ENCODE assay signal across 21 cellular contexts in genomic region chr3:59444676-59445075, GRCh38.
DNase-seq lines count a peak whose midpoint lies in the region; ATAC-seq, FAIRE-seq and TF ChIP-seq lines count a peak whose summit lies in the region.
"Had no signal": no experiment of that assay in that cellular context is flagged by ENCODE, and none has a peak within 500 bp of the region (broad histone marks: within the 10 kb centered on the region; RNA-seq: fewer than 3 reads in every experiment).

No MANE protein-coding gene starts in this region.

- H3K9me3 Mint-ChIP-seq in T-helper 2 cell treated with Interferon-gamma antibody and Interleukin-4, amounts not matched to agents 5 μg/mL and 100 μg/mL, for 36 hours = no peaks in the 10 kb centered on the region

- H3K27ac Mint-ChIP-seq in T-helper 2 cell treated with Interferon-gamma antibody and Interleukin-4, amounts not matched to agents 5 μg/mL and 100 μg/mL, for 36 hours = peak overlapping the region; percentile 90

- SMC1A ChIA-PET in GM12878 (lab: Charles Lee; ENCODE audit: uncharacterized antibody, unreplicated experiment) = interaction anchor here (0.9 to 5.7 kb wide), 33 partner anchors 7 to 412 kb away, joined by 3 to 35 read pairs (median 6); no protein-coding TSS in a partner anchor

- peaks cover 49% of the 10 kb centered on the region for H3K4me1 Mint-ChIP-seq in T-helper 2 cell treated with Interferon-gamma antibody and Interleukin-4, amounts not matched to agents 5 μg/mL and 100 μg/mL, for 36 hours (ENCODE audit: low read depth)

- H3K9ac ChIP-seq in GM12878 (ENCODE audit: control insufficient read depth, insufficient read depth, low read length) = no peak overlapping the region

- in situ Hi-C loops in GM12878 (cut with MboI) = no loop called here

- POLR2A ChIA-PET in GM12878 (lab: Charles Lee) = interaction anchor here (0.7 to 1.4 kb wide), 3 partner anchors 9 to 120 kb away, joined by 3 read pairs; no protein-coding TSS in a partner anchor

- no peak for TF ChIP-seq RAD21 in GM12878 (IDR thresholded peaks at IDR 0.05; ENCODE audit: insufficient read depth, low read depth, low read length)

- WGBS in GM12878 (ENCODE audit: insufficient coverage, insufficient replicate concordance, low lambda C conversion rate, missing lambda C conversion rate) = 47% methylated on average over 2 of the region's 2 CpGs
- WGBS in testis, 2 donors = 91% methylated on average over 2 of the region's 2 CpGs

- H3K36me3 Mint-ChIP-seq in T-helper 2 cell treated with Interferon-gamma antibody and Interleukin-4, amounts not matched to agents 5 μg/mL and 100 μg/mL, for 36 hours (ENCODE audit: low read depth) = peaks cover 2% of the 10 kb centered on the region

- peaks cover 8% of the 10 kb centered on the region for H3K4me1 ChIP-seq in left ventricle myocardium inferior
- H3K4me1 ChIP-seq in GM12878 (ENCODE audit: control insufficient read depth, insufficient read depth, low read length) = peaks cover 13% of the 10 kb centered on the region
- H3K4me1 ChIP-seq in testis = no peaks in the 10 kb centered on the region
- H3K4me1 ChIP-seq: HAP-1 had no signal

- no peaks in the 10 kb centered on the region for H3K36me3 ChIP-seq in left ventricle myocardium inferior
- no peaks in the 10 kb centered on the region for H3K36me3 ChIP-seq in GM12878 (ENCODE audit: control insufficient read depth in 2 of 2, insufficient read depth in 2 of 2, low read length in 1 of 2)
- no peaks in the 10 kb centered on the region for H3K36me3 ChIP-seq in testis (ENCODE audit: low read depth, missing control alignments)
- H3K36me3 ChIP-seq: HAP-1 had no signal

- H3K4me3 Mint-ChIP-seq in T-helper 2 cell treated with Interferon-gamma antibody and Interleukin-4, amounts not matched to agents 5 μg/mL and 100 μg/mL, for 36 hours = peak overlapping the region; percentile 81

- RAD21 ChIA-PET in GM12878 (lab: Charles Lee; ENCODE audit: unreplicated experiment) = interaction anchor here (1.0 to 4.9 kb wide), 13 partner anchors 7 to 209 kb away, joined by 3 to 40 read pairs (median 8); no protein-coding TSS in a partner anchor

- TF ChIP-seq CTCF in left ventricle myocardium inferior (IDR thresholded peaks at IDR 0.05; ENCODE audit: borderline replicate concordance) (no peak), GM12878 (IDR thresholded peaks at IDR 0.05 in 2 of 3, conservative IDR thresholded peaks at IDR 0.05 in 1 of 3; ENCODE audit: control insufficient read depth in 2 of 3, extremely low read depth in 1 of 3, insufficient read depth in 1 of 3, low read depth in 3 of 3, low read length in 3 of 3) (no peak), testis (IDR thresholded peaks at IDR 0.05) (no peak)

- no peaks in the 10 kb centered on the region for H4K20me1 ChIP-seq in GM12878 (ENCODE audit: control insufficient read depth, insufficient read depth)

- peak overlapping the region; percentile 49; the same call in 1 of the 2 replicates for H2AFZ ChIP-seq in GM12878 (ENCODE audit: control insufficient read depth, low read depth, low read length)

- H3K79me2 ChIP-seq in GM12878 (ENCODE audit: control insufficient read depth, insufficient read depth, low read length) = no peaks in the 10 kb centered on the region

- BruUV-seq in GM12878 (replicated peaks; lab: Mats Ljungman, UMichigan) = no TSS peak

- no peak for DNase-seq in T-helper 2 cell treated with Interferon-gamma antibody and Interleukin-4, amounts not matched to agents 5 μg/mL and 100 μg/mL, for 36 hours (ENCODE audit: low spot score)
- DNase-seq in T-helper 2 cell = no peak
- DNase-seq in Right ventricle myocardium superior = no peak
- no peak for DNase-seq in left ventricle myocardium inferior
- DNase-seq in GM12878 (ENCODE audit: low read depth, low spot score) = no peak
- no peak for DNase-seq in testis
- DNase-seq in HuH-7 (ENCODE audit: low spot score) = no peak
- DNase-seq in posterior vena cava (ENCODE audit: low spot score) = no peak
- DNase-seq: 8988T; DMS53; GDM1; hippocampal formation; NCI-H1105; NCI-H187 treated with DMSO at 0.1 percent for 48 hours; NK-92 treated with Interleukin-12 subunit alpha and Interleukin-12 subunit beta, amount 100 ng/mL, for 24 hours; PC-3; stimulated activated naive CD4-positive, alpha-beta T cell treated with Interleukin-2 at 50 U/mL for 16 hours; T1000 had no signal

- no peaks in the 10 kb centered on the region for H3K27me3 Mint-ChIP-seq in T-helper 2 cell treated with Interferon-gamma antibody and Interleukin-4, amounts not matched to agents 5 μg/mL and 100 μg/mL, for 36 hours (ENCODE audit: low read depth)

- FAIRE-seq in GM12878 (lab: Jason Lieb, UNC) = no peak

- H3K27ac ChIP-seq in left ventricle myocardium inferior (replicated peaks) (no peak overlapping the region), GM12878 (ENCODE audit: control insufficient read depth, insufficient read depth) (peak overlapping the region; percentile 72), testis (no peak overlapping the region)

- no peaks in the 10 kb centered on the region for H3K9me3 ChIP-seq in left ventricle myocardium inferior (replicated peaks)
- peaks cover 1% of the 10 kb centered on the region; the same call in 2 of the 3 replicates for H3K9me3 ChIP-seq in GM12878 (replicated peaks; ENCODE audit: control insufficient read depth, insufficient read depth, low read length)
- no peaks in the 10 kb centered on the region for H3K9me3 ChIP-seq in testis
- H3K9me3 ChIP-seq: HAP-1 had no signal

- CTCF ChIA-PET in GM12878 (lab: Yijun Ruan, JAX) = interaction anchor here (0.6 to 2.8 kb wide), 9 partner anchors 8 to 134 kb away, joined by 3 to 12 read pairs (median 3); no protein-coding TSS in a partner anchor

- H3K4me3 ChIP-seq in left ventricle myocardium inferior (no peak overlapping the region), GM12878 (no peak overlapping the region), testis (no peak overlapping the region)
- H3K4me3 ChIP-seq: HAP-1 had no signal

- TF ChIP-seq POLR2A in GM12878 (IDR thresholded peaks at IDR 0.05; ENCODE audit: low read depth, low read length) (no peak), testis (IDR thresholded peaks at IDR 0.05) (no peak)

- intact Hi-C loops in Right ventricle myocardium superior (cut with DNase I) (no loop called here), left ventricle myocardium inferior (cut with micrococcal nuclease) (no loop called here), GM12878 (cut with micrococcal nuclease; ENCODE audit: unreplicated experiment) (no loop called here), testis (cut with DNase I; ENCODE audit: low total_unique reads) (no loop called here), posterior vena cava (cut with DNase I) (no loop called here)

- ATAC-seq in Right ventricle myocardium superior (ENCODE audit: poor library complexity) = peak; percentile 34
- ATAC-seq in GM12878 = peak; percentile 15; the same call in 2 of the 3 replicates
- ATAC-seq: left lobe of liver, PC-3, SK-N-SH treated with all-trans-retinoic acid at 6 μM for 48 hours had no signal

- no peak overlapping the region for H3K4me2 ChIP-seq in GM12878 (ENCODE audit: control insufficient read depth, insufficient read depth)

- no peak for TF ChIP-seq EP300 in GM12878 (IDR thresholded peaks at IDR 0.05; ENCODE audit: borderline replicate concordance in 1 of 2, control insufficient read depth in 1 of 2, low read depth in 2 of 2, low read length in 2 of 2)

- no peaks in the 10 kb centered on the region for H3K27me3 ChIP-seq in left ventricle myocardium inferior (ENCODE audit: low read depth)
- no peaks in the 10 kb centered on the region for H3K27me3 ChIP-seq in GM12878 (replicated peaks in 1 of 2; ENCODE audit: control insufficient read depth in 2 of 2, insufficient read depth in 2 of 2, low read length in 1 of 2)
- no peaks in the 10 kb centered on the region for H3K27me3 ChIP-seq in testis

TF ChIP-seq in GM12878, 131 proteins besides CTCF, POLR2A, EP300 and RAD21:
- TF ChIP-seq FOS (IDR thresholded peaks at IDR 0.05; ENCODE audit: borderline replicate concordance, extremely low read depth, insufficient read length) (no peak), IKZF2 (IDR thresholded peaks at IDR 0.05) (0 out of 4 replicates have a peak, but pooled peaks of 1 of the 2 experiments have one; percentile 0), ATF7 (IDR thresholded peaks at IDR 0.05; ENCODE audit: low read depth) (peak; percentile 25), SMAD1 (IDR thresholded peaks at IDR 0.05; ENCODE audit: low read depth, partially characterized antibody) (no peak), HCFC1 (IDR thresholded peaks at IDR 0.05; ENCODE audit: low read length) (no peak)
